ENCODE assay signal across 5 cellular contexts in genomic region chr1:225939097-225939938, GRCh38. TPM values are rescaled to one million over a fixed set of nuclear protein-coding genes. Genes with fewer than 3 reads are reported as not detected.
"Had no signal": no experiment of that assay in that cellular context is flagged by ENCODE, and none has a peak within 500 bp of the region (broad histone marks: within the 10 kb centered on the region; RNA-seq: fewer than 3 reads in every experiment).

No MANE protein-coding gene starts in this region.

RNA-seq across cellular contexts. Expression of gene LEFTY2, which starts 1.7 kb away (rescaled TPM):
- total RNA-seq: activated CD4-positive, alpha-beta T cell treated with anti-CD3 and anti-CD28 coated beads, Interleukin-2, amount 10 ng/mL, durations not matched to agents 24 days and 14 days; activated naive CD8-positive, alpha-beta T cell treated with anti-CD3 and anti-CD28 coated beads for 36 hours; fibroblast of lung had no signal
- polyA plus RNA-seq: fibroblast of lung, immature natural killer cell had no signal

RNA-seq across cellular contexts. Expression of gene LEFTY1, which starts 50.4 kb away (rescaled TPM):
- total RNA-seq: activated CD4-positive, alpha-beta T cell treated with anti-CD3 and anti-CD28 coated beads, Interleukin-2, amount 10 ng/mL, durations not matched to agents 24 days and 14 days; fibroblast of lung; Right ventricle myocardium inferior had no signal
- polyA plus RNA-seq: fibroblast of lung, immature natural killer cell had no signal
